Comparison of ENCODE assay signal across 1 cellular context in genomic region chr2:171712051-171712450, GRCh38.
TF ChIP-seq lines count a peak whose summit lies in the region.

No MANE protein-coding gene starts in this region.

TF ChIP-seq in HepG2, 621 proteins besides CTCF, POLR2A, EP300 and RAD21 (continued from another document):
- TF ChIP-seq SOX13 (IDR thresholded peaks at IDR 0.05) (no peak), SOX13 (CRISPR knock-in tag; conservative IDR thresholded peaks at IDR 0.05 in 1 of 2, IDR thresholded peaks at IDR 0.05 in 1 of 2) (no peak), HOXA5 (CRISPR knock-in tag; IDR thresholded peaks at IDR 0.05) (no peak), ZNF280B (CRISPR knock-in tag; IDR thresholded peaks at IDR 0.05; ENCODE audit: borderline replicate concordance) (no peak), FOSL1 (CRISPR knock-in tag; IDR thresholded peaks at IDR 0.05; ENCODE audit: borderline replicate concordance) (no peak), KMT2B (CRISPR knock-in tag; IDR thresholded peaks at IDR 0.05) (no peak), TFDP2 (CRISPR knock-in tag; IDR thresholded peaks at IDR 0.05) (no peak), SALL1 (CRISPR knock-in tag; IDR thresholded peaks at IDR 0.05) (no peak)
TF ChIP-seq in HepG2: peak in this region for 0.
